In the genomic region with DNA sequence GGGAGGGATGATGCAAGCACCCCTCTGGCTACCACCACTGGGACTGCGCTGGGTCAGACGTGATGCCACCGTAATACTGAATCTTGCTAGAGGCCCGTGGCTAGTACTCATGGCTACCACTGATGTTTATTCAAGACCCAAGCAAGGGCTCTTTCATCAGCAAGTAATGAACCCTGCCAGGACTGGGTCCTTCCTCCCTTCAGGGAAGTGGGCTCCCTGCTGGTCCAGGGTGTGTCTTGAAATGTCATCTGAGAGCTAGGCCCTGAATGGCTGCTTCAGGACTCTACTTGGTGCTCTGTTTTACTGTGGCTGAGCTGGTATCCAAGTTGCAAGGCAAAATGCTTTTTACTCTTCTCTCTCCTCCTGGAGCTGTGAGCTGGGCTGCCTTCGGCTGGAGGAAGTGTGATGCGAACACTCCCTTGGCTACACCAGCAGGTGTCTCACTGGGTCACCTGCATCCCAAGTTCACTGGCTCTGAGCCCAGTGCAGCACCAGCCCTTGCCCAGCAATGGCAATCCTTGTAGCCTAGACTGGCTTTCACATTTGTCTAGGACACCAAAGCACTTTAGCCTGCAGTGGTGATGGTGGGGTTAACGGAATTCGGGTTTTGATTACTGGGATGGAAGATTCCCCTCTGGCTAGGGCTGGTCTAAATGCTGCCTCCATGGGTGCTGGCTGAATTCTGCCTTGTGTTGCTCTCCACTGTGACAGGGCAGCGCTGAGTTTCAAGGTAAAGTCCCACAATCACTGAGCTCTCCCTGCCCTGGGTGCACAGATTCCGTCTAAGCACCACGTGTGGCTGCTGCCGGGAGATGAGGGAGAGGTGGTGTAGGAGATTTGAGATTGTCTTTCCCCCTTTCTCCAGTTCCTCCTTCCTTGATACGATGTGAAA, we compare ENCODE assay signal across 8 cellular contexts.
A peak's percentile ranks its signal among the peaks of the same experiment; 100 is the strongest.
DNase-seq lines count a peak whose midpoint lies in the region; ATAC-seq lines count a peak whose summit lies in the region.

No MANE protein-coding gene starts in this region.

- no peak for ATAC-seq in natural killer cell treated with Interleukin-12 subunit alpha and Interleukin-12 subunit beta and Interleukin-15 and Interleukin-18, amount 100 ng/mL, for 72 hours

- no peaks in the 10 kb centered on the region for H3K4me1 Mint-ChIP-seq in natural killer cell treated with Interleukin-12 subunit alpha and Interleukin-12 subunit beta and Interleukin-15 and Interleukin-18, amount 100 ng/mL, for 72 hours (ENCODE audit: low read depth in 2 of 2)

- no peaks in the 10 kb centered on the region for H3K36me3 Mint-ChIP-seq in natural killer cell treated with Interleukin-12 subunit alpha and Interleukin-12 subunit beta and Interleukin-15 and Interleukin-18, amount 100 ng/mL, for 72 hours

- peaks cover 9 to 16% of the 10 kb centered on the region in 2 donors for H3K27me3 Mint-ChIP-seq in natural killer cell treated with Interleukin-12 subunit alpha and Interleukin-12 subunit beta and Interleukin-15 and Interleukin-18, amount 100 ng/mL, for 72 hours

- DNase-seq in activated CD4-positive, alpha-beta T cell treated with anti-CD3 and anti-CD28 coated beads for 48 hours, result peak; percentile 47
- DNase-seq in activated CD4-positive, alpha-beta T cell treated with anti-CD3 and anti-CD28 coated beads for 4 hours, result no peak
- DNase-seq in NCI-H748 (lab: John Stamatoyannopoulos, UW; ENCODE audit: unreplicated experiment) (peak; percentile 88), cerebellar cortex (ENCODE audit: low spot score) (peak; percentile 36), renal cortical epithelial cell (ENCODE audit: low read depth) (peak; percentile 43), cerebellum (ENCODE audit: low spot score) (no peak)
- no peak for DNase-seq in activated CD4-positive, CD25-positive, alpha-beta regulatory T cell treated with anti-CD3 and anti-CD28 coated beads, Interleukin-2, amount 50 U/mL, for 72 hours
- DNase-seq in natural killer cell treated with Interleukin-12 subunit alpha and Interleukin-12 subunit beta and Interleukin-15 and Interleukin-18, amount 100 ng/mL, for 72 hours (ENCODE audit: low spot score), result no peak

- H3K9me3 Mint-ChIP-seq in natural killer cell treated with Interleukin-12 subunit alpha and Interleukin-12 subunit beta and Interleukin-15 and Interleukin-18, amount 100 ng/mL, for 72 hours, result no peaks in the 10 kb centered on the region

- no peak overlapping the region for H3K4me3 Mint-ChIP-seq in natural killer cell treated with Interleukin-12 subunit alpha and Interleukin-12 subunit beta and Interleukin-15 and Interleukin-18, amount 100 ng/mL, for 72 hours

- H3K27ac Mint-ChIP-seq in natural killer cell treated with Interleukin-12 subunit alpha and Interleukin-12 subunit beta and Interleukin-15 and Interleukin-18, amount 100 ng/mL, for 72 hours, result no peak overlapping the region

Comparison
In these comparisons a context has a peak if more than half of its experiments do, and no peak if none do; other contexts are left out.
1. DNase-seq: peak in activated CD4-positive, alpha-beta T cell treated with anti-CD3 and anti-CD28 coated beads for 48 hours (single experiment), NCI-H748 (single experiment), cerebellar cortex (single experiment) and renal cortical epithelial cell (single experiment); none in activated CD4-positive, alpha-beta T cell treated with anti-CD3 and anti-CD28 coated beads for 4 hours (0 of 2), activated CD4-positive, CD25-positive, alpha-beta regulatory T cell treated with anti-CD3 and anti-CD28 coated beads, Interleukin-2, amount 50 U/mL, for 72 hours (single experiment), natural killer cell treated with Interleukin-12 subunit alpha and Interleukin-12 subunit beta and Interleukin-15 and Interleukin-18, amount 100 ng/mL, for 72 hours (single experiment) and cerebellum (single experiment).